22 cellular contexts compared by ENCODE assay signal in the genomic region with DNA sequence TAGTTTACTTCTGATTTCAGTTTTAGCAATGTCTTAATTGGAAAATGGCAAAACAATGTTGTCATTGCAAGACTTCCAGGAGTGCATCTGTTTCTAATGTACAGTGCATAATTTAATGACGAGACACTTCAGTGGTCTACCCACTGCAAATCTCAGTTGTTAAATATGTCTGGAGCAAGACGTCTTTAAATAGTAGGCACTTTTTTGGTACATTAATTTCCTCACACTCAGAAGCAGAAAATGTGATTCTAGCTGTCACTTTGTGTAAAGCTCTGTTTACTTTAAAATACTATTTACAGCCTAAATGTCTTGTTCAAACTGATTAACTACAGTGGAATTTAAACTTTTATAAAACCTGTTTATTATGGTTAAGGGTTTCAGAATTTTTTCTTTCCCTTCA.
DNase-seq lines count a peak whose midpoint lies in the region; ATAC-seq and TF ChIP-seq lines count a peak whose summit lies in the region.
"Had no signal": no experiment of that assay in that cellular context is flagged by ENCODE, and none has a peak within 500 bp of the region (broad histone marks: within the 10 kb centered on the region; RNA-seq: fewer than 3 reads in every experiment).

No MANE protein-coding gene starts in this region.

- no peaks in the 10 kb centered on the region for H3K79me2 ChIP-seq in OCI-LY7 (ENCODE audit: insufficient read depth, low read depth, low read length)

- DNase-seq in EL (peak; percentile 72), SJSA1 (ENCODE audit: low read depth in 1 of 2, low spot score in 2 of 2) (no peak), fibroblast of peridontal ligament (ENCODE audit: extremely low read depth) (peak; percentile 92), OCI-LY7 (ENCODE audit: low spot score) (no peak), heart left ventricle (no peak)
- DNase-seq: activated CD4-positive, alpha-beta T cell treated with anti-CD3 and anti-CD28 coated beads, Interleukin-2, amount 10 ng/mL, durations not matched to agents 24 days and 14 days; activated CD8-positive, alpha-beta memory T cell treated with anti-CD3 and anti-CD28 coated beads, Interleukin-2, amount 50 U/mL, for 48 hours; activated gamma-delta T cell; amniotic stem cell; CD4-positive, alpha-beta T cell; dorsolateral prefrontal cortex; naive thymus-derived CD8-positive, alpha-beta T cell; NCI-H187 treated with DMSO at 0.1 percent for 48 hours; NCI-H446 treated with DMSO at 0.1 percent for 48 hours; NK-92 treated with Interleukin-12 subunit alpha and Interleukin-12 subunit beta, amount 100 ng/mL, for 24 hours; stimulated activated CD4-positive, alpha-beta T cell treated with anti-CD3 and anti-CD28 coated beads, Interleukin-4, amount 100 ng/mL, for 1 hour; stomach; SW 1271 had no signal

- H3K4me1 ChIP-seq in SJSA1 (replicated peaks) (peaks cover 14% of the 10 kb centered on the region), skeletal muscle satellite cell (ENCODE audit: control insufficient read depth, insufficient read depth, low read length) (peaks cover 18% of the 10 kb centered on the region), OCI-LY7 (ENCODE audit: insufficient read depth, low read length, poor library complexity, severe bottlenecking) (no peaks in the 10 kb centered on the region), heart left ventricle (no peaks in the 10 kb centered on the region)
- H3K4me1 ChIP-seq: stomach had no signal

- H3K9me3 ChIP-seq in SJSA1 (replicated peaks) (no peaks in the 10 kb centered on the region), skeletal muscle satellite cell (replicated peaks; ENCODE audit: low read length) (no peaks in the 10 kb centered on the region), OCI-LY7 (ENCODE audit: low read length) (no peaks in the 10 kb centered on the region), heart left ventricle (peaks cover 0 to 3% (median 0%) of the 10 kb centered on the region in 12 donors)
- H3K9me3 ChIP-seq: stomach had no signal

- H4K20me1 ChIP-seq in OCI-LY7 (ENCODE audit: insufficient read depth, low read length), result no peaks in the 10 kb centered on the region

- TF ChIP-seq POLR2A in heart left ventricle (IDR thresholded peaks at IDR 0.05), result no peak

- H2AFZ ChIP-seq in OCI-LY7 (ENCODE audit: low read length), result no peak overlapping the region

- H3K27ac ChIP-seq in SJSA1 (peak overlapping the region; percentile 0; the same call in 1 of the 2 replicates), OCI-LY7 (ENCODE audit: low read depth, low read length, poor library complexity, severe bottlenecking) (no peak overlapping the region), heart left ventricle (no peak overlapping the region)
- H3K27ac ChIP-seq: dorsolateral prefrontal cortex, RWPE1, stomach had no signal

- peak overlapping the region; percentile 45 for H3K4me2 ChIP-seq in skeletal muscle satellite cell (ENCODE audit: low read length)
- H3K4me2 ChIP-seq in OCI-LY7 (ENCODE audit: low read length), result no peak overlapping the region

- H3K27me3 ChIP-seq in SJSA1 (replicated peaks) (no peaks in the 10 kb centered on the region), skeletal muscle satellite cell (ENCODE audit: control insufficient read depth, insufficient read depth, low read length) (no peaks in the 10 kb centered on the region), heart left ventricle (no peaks in the 10 kb centered on the region)
- H3K27me3 ChIP-seq: stomach had no signal

- CTCF ChIA-PET in OCI-LY7 (lab: Charles Lee; ENCODE audit: unreplicated experiment), result no interaction called here

- no peak for TF ChIP-seq CTCF in OCI-LY7 (conservative IDR thresholded peaks at IDR 0.05; ENCODE audit: low read length)
- TF ChIP-seq CTCF in heart left ventricle (IDR thresholded peaks at IDR 0.05), result no peak

- no peaks in the 10 kb centered on the region for H3K36me3 ChIP-seq in SJSA1
- no peaks in the 10 kb centered on the region for H3K36me3 ChIP-seq in skeletal muscle satellite cell (ENCODE audit: insufficient read depth, low read length)
- H3K36me3 ChIP-seq in OCI-LY7 (ENCODE audit: insufficient read depth, low read length), result no peaks in the 10 kb centered on the region
- H3K36me3 ChIP-seq in heart left ventricle, result no peaks in the 10 kb centered on the region
- H3K36me3 ChIP-seq: stomach had no signal

- ATAC-seq in HG03025 (IDR thresholded peaks at IDR 0.05; ENCODE audit: low FRiP score, unreplicated experiment), result no peak
- no peak for ATAC-seq in heart left ventricle
- ATAC-seq: K562; naive thymus-derived CD8-positive, alpha-beta T cell had no signal

- no peaks in the 10 kb centered on the region for H3K9me2 ChIP-seq in OCI-LY7 (ENCODE audit: insufficient read depth, low read length)

- H3K4me3 ChIP-seq in SJSA1 (no peak overlapping the region), skeletal muscle satellite cell (ENCODE audit: low read length) (no peak overlapping the region), OCI-LY7 (ENCODE audit: low read depth, low read length, poor library complexity, severe bottlenecking) (no peak overlapping the region), heart left ventricle (no peak overlapping the region)
- H3K4me3 ChIP-seq: dorsolateral prefrontal cortex, K562, stomach had no signal

- H3K9ac ChIP-seq in skeletal muscle satellite cell (ENCODE audit: low read depth, low read length), result peak overlapping the region; percentile 42

- no TSS peak for BruUV-seq in OCI-LY7 (replicated peaks; lab: Mats Ljungman, UMichigan)

- POLR2A ChIA-PET in OCI-LY7 (lab: Charles Lee), result interaction anchor here (0.7 kb wide), 2 partner anchors 24 to 71 kb away, joined by 3 read pairs; no protein-coding TSS in a partner anchor

- WGBS in heart left ventricle, 4 donors, result 56 to 74% (median 69%) methylated on average over 2 of the region's 2 CpGs

- intact Hi-C loops in OCI-LY7 (cut with micrococcal nuclease; ENCODE audit: unreplicated experiment) (no loop called here), heart left ventricle (cut with DNase I) (no loop called here)

Comparison
In these comparisons a context has a peak if more than half of its experiments do, and no peak if none do; other contexts are left out.
1. DNase-seq: peak in EL (single experiment) and fibroblast of peridontal ligament (single experiment); none in SJSA1 (0 of 2), OCI-LY7 (single experiment) and heart left ventricle (0 of 5).